ENCODE assay signal across 8 cellular contexts in genomic region chr22:18024956-18025720, GRCh38. TPM values are rescaled to one million over a fixed set of nuclear protein-coding genes. Genes with fewer than 3 reads are reported as not detected.
DNase-seq lines count a peak whose midpoint lies in the region; ATAC-seq lines count a peak whose summit lies in the region.

No MANE protein-coding gene starts in this region.

- H3K9me3 Mint-ChIP-seq in activated CD4-positive, alpha-beta T cell treated with anti-CD3 and anti-CD28 coated beads, Interleukin-2, amount 10 ng/mL, durations not matched to agents 7 days and 5 days, result no peaks in the 10 kb centered on the region
- no peaks in the 10 kb centered on the region for H3K9me3 Mint-ChIP-seq in activated T-helper 2 cell treated with anti-CD3 and anti-CD28 coated beads, Interferon-gamma antibody, Interleukin-2, Interleukin-4, amounts not matched to agents 10 μg/mL and 5 μg/mL and 100 μg/mL, durations not matched to agents 14 hours and 24 hours and 36 hours

- peaks cover 55% of the 10 kb centered on the region for H3K27me3 Mint-ChIP-seq in activated CD4-positive, alpha-beta T cell treated with anti-CD3 and anti-CD28 coated beads, Interleukin-2, amount 10 ng/mL, durations not matched to agents 7 days and 5 days
- peaks cover 55% of the 10 kb centered on the region for H3K27me3 Mint-ChIP-seq in activated T-helper 2 cell treated with anti-CD3 and anti-CD28 coated beads, Interferon-gamma antibody, Interleukin-2, Interleukin-4, amounts not matched to agents 10 μg/mL and 5 μg/mL and 100 μg/mL, durations not matched to agents 14 hours and 24 hours and 36 hours (ENCODE audit: low read depth)

- H3K36me3 Mint-ChIP-seq in activated CD4-positive, alpha-beta T cell treated with anti-CD3 and anti-CD28 coated beads, Interleukin-2, amount 10 ng/mL, durations not matched to agents 7 days and 5 days (ENCODE audit: low read depth), result no peaks in the 10 kb centered on the region
- no peaks in the 10 kb centered on the region for H3K36me3 Mint-ChIP-seq in activated T-helper 2 cell treated with anti-CD3 and anti-CD28 coated beads, Interferon-gamma antibody, Interleukin-2, Interleukin-4, amounts not matched to agents 10 μg/mL and 5 μg/mL and 100 μg/mL, durations not matched to agents 14 hours and 24 hours and 36 hours (ENCODE audit: low read depth)

- CTCF ChIA-PET in activated CD4-positive, alpha-beta T cell treated with anti-CD3 and anti-CD28 coated beads, Interleukin-2, amount 10 ng/mL, durations not matched to agents 7 days and 5 days (lab: Charles Lee), result interaction anchor here (0.6 to 1.5 kb wide), 11 partner anchors 12 to 779 kb away, joined by 3 to 5 read pairs (median 3); partner anchors contain the start of gene USP18

- POLR2A ChIA-PET in activated CD4-positive, alpha-beta T cell treated with anti-CD3 and anti-CD28 coated beads, Interleukin-2, amount 10 ng/mL, durations not matched to agents 7 days and 5 days (lab: Charles Lee), result no interaction called here

- DNase-seq in activated CD4-positive, alpha-beta T cell treated with anti-CD3 and anti-CD28 coated beads, Interleukin-2, amount 10 ng/mL, durations not matched to agents 7 days and 5 days, result no peak
- no peak for DNase-seq in activated CD4-positive, alpha-beta T cell treated with anti-CD3 and anti-CD28 coated beads for 1 hour
- no peak for DNase-seq in activated T-helper 2 cell treated with anti-CD3 and anti-CD28 coated beads, Interferon-gamma antibody, Interleukin-2, Interleukin-4, amounts not matched to agents 10 μg/mL and 5 μg/mL and 100 μg/mL, durations not matched to agents 14 hours and 24 hours and 36 hours (ENCODE audit: low spot score)
- DNase-seq in iPS-NIHi7 (ENCODE audit: extremely low spot score) (peak; percentile 8), superior temporal gyrus (ENCODE audit: extremely low spot score) (peak; percentile 77), SW480 (ENCODE audit: low spot score) (no peak)

- intact Hi-C loops in activated T-helper 2 cell treated with anti-CD3 and anti-CD28 coated beads, Interferon-gamma antibody, Interleukin-2, Interleukin-4, amounts not matched to agents 10 μg/mL and 5 μg/mL and 100 μg/mL, durations not matched to agents 14 hours and 24 hours and 36 hours (cut with micrococcal nuclease), result loop anchor here (1.0 to 2.0 kb wide), 2 partner anchors 52 to 195 kb away; partner anchors contain the start of gene PEX26

- H3K4me1 Mint-ChIP-seq in activated CD4-positive, alpha-beta T cell treated with anti-CD3 and anti-CD28 coated beads, Interleukin-2, amount 10 ng/mL, durations not matched to agents 7 days and 5 days, result peaks cover 11% of the 10 kb centered on the region
- peaks cover 10% of the 10 kb centered on the region for H3K4me1 Mint-ChIP-seq in activated T-helper 2 cell treated with anti-CD3 and anti-CD28 coated beads, Interferon-gamma antibody, Interleukin-2, Interleukin-4, amounts not matched to agents 10 μg/mL and 5 μg/mL and 100 μg/mL, durations not matched to agents 14 hours and 24 hours and 36 hours (ENCODE audit: low read depth)

- no peak for ATAC-seq in HG02981 (IDR thresholded peaks at IDR 0.05; ENCODE audit: unreplicated experiment)
- no peak for ATAC-seq in HG03442 (IDR thresholded peaks at IDR 0.05; ENCODE audit: unreplicated experiment)

- peak overlapping the region; percentile 63 for H3K4me3 Mint-ChIP-seq in activated CD4-positive, alpha-beta T cell treated with anti-CD3 and anti-CD28 coated beads, Interleukin-2, amount 10 ng/mL, durations not matched to agents 7 days and 5 days
- H3K4me3 Mint-ChIP-seq in activated T-helper 2 cell treated with anti-CD3 and anti-CD28 coated beads, Interferon-gamma antibody, Interleukin-2, Interleukin-4, amounts not matched to agents 10 μg/mL and 5 μg/mL and 100 μg/mL, durations not matched to agents 14 hours and 24 hours and 36 hours (ENCODE audit: low read depth), result peak overlapping the region; percentile 83

- no peak overlapping the region for H3K27ac Mint-ChIP-seq in activated CD4-positive, alpha-beta T cell treated with anti-CD3 and anti-CD28 coated beads, Interleukin-2, amount 10 ng/mL, durations not matched to agents 7 days and 5 days
- no peak overlapping the region for H3K27ac Mint-ChIP-seq in activated T-helper 2 cell treated with anti-CD3 and anti-CD28 coated beads, Interferon-gamma antibody, Interleukin-2, Interleukin-4, amounts not matched to agents 10 μg/mL and 5 μg/mL and 100 μg/mL, durations not matched to agents 14 hours and 24 hours and 36 hours

RNA-seq across cellular contexts. Expression of gene MICAL3, which starts 0.8 kb away (rescaled TPM):
- total RNA-seq in activated CD4-positive, alpha-beta T cell treated with anti-CD3 and anti-CD28 coated beads, Interleukin-2, amount 10 ng/mL, durations not matched to agents 7 days and 5 days, result 10 to 100 TPM; 19.1 to 21.4 TPM
- 40.6 and 41.8 TPM in 2 replicates for total RNA-seq in activated T-helper 2 cell treated with anti-CD3 and anti-CD28 coated beads, Interferon-gamma antibody, Interleukin-2, Interleukin-4, amounts not matched to agents 10 μg/mL and 5 μg/mL and 100 μg/mL, durations not matched to agents 14 hours and 24 hours and 36 hours

RNA-seq across cellular contexts. Expression of gene PEX26, which starts 52.7 kb away (rescaled TPM):
- 10 to 100 TPM; 40.1 to 41.0 TPM for total RNA-seq in activated CD4-positive, alpha-beta T cell treated with anti-CD3 and anti-CD28 coated beads, Interleukin-2, amount 10 ng/mL, durations not matched to agents 7 days and 5 days
- total RNA-seq in activated T-helper 2 cell treated with anti-CD3 and anti-CD28 coated beads, Interferon-gamma antibody, Interleukin-2, Interleukin-4, amounts not matched to agents 10 μg/mL and 5 μg/mL and 100 μg/mL, durations not matched to agents 14 hours and 24 hours and 36 hours, result 47.3 and 47.8 TPM in 2 replicates

Comparison
In these comparisons a context has a peak if more than half of its experiments do, and no peak if none do; other contexts are left out.
1. DNase-seq: peak in iPS-NIHi7 (single experiment) and superior temporal gyrus (single experiment); none in activated CD4-positive, alpha-beta T cell treated with anti-CD3 and anti-CD28 coated beads, Interleukin-2, amount 10 ng/mL, durations not matched to agents 7 days and 5 days (single experiment), activated CD4-positive, alpha-beta T cell treated with anti-CD3 and anti-CD28 coated beads for 1 hour (single experiment), activated T-helper 2 cell treated with anti-CD3 and anti-CD28 coated beads, Interferon-gamma antibody, Interleukin-2, Interleukin-4, amounts not matched to agents 10 μg/mL and 5 μg/mL and 100 μg/mL, durations not matched to agents 14 hours and 24 hours and 36 hours (single experiment) and SW480 (single experiment).